17 cellular contexts compared by ENCODE assay signal in genomic region chr4:189809885-189810284, GRCh38.
"Had no signal": no experiment of that assay in that cellular context is flagged by ENCODE, and none has a peak within 500 bp of the region (broad histone marks: within the 10 kb centered on the region; RNA-seq: fewer than 3 reads in every experiment).

No MANE protein-coding gene starts in this region.

- H3K4me3 Mint-ChIP-seq: effector memory CD8-positive, alpha-beta T cell; type B pancreatic cell had no signal

- DNase-seq: effector memory CD8-positive, alpha-beta T cell; erythroblast; foreskin keratinocyte; hippocampal formation; naive thymus-derived CD8-positive, alpha-beta T cell; psoas muscle; retina; stimulated activated CD4-positive, alpha-beta T cell treated with anti-CD3 and anti-CD28 coated beads, Interleukin-2, amount 100 ng/mL, for 24 hours; stimulated activated CD4-positive, alpha-beta T cell treated with anti-CD3 and anti-CD28 coated beads, Interleukin-4, amount 100 ng/mL, for 4 hours; stimulated activated naive CD4-positive, alpha-beta T cell; stomach; substantia nigra had no signal

- ATAC-seq: effector memory CD8-positive, alpha-beta T cell; foreskin keratinocyte; mucosa of descending colon; naive thymus-derived CD8-positive, alpha-beta T cell; sciatic nerve had no signal

- H3K4me3 ChIP-seq: mucosa of descending colon, psoas muscle had no signal

- H3K9me3 ChIP-seq: neutrophil, psoas muscle had no signal

- H3K27me3 ChIP-seq: foreskin keratinocyte, stomach had no signal

- H3K4me1 ChIP-seq: foreskin keratinocyte, psoas muscle, stomach had no signal

- H3K4me1 Mint-ChIP-seq: naive thymus-derived CD8-positive, alpha-beta T cell had no signal

- H3K36me3 Mint-ChIP-seq: type B pancreatic cell had no signal

- H3K36me3 ChIP-seq: neutrophil, stomach had no signal

- H3K27ac ChIP-seq: foreskin keratinocyte, neutrophil, psoas muscle, skin epidermis had no signal

- H3K27ac Mint-ChIP-seq: effector memory CD8-positive, alpha-beta T cell; naive thymus-derived CD8-positive, alpha-beta T cell; type B pancreatic cell had no signal

- H3K27me3 Mint-ChIP-seq: type B pancreatic cell had no signal
